ENCODE assay signal across 12 cellular contexts in the genomic region with DNA sequence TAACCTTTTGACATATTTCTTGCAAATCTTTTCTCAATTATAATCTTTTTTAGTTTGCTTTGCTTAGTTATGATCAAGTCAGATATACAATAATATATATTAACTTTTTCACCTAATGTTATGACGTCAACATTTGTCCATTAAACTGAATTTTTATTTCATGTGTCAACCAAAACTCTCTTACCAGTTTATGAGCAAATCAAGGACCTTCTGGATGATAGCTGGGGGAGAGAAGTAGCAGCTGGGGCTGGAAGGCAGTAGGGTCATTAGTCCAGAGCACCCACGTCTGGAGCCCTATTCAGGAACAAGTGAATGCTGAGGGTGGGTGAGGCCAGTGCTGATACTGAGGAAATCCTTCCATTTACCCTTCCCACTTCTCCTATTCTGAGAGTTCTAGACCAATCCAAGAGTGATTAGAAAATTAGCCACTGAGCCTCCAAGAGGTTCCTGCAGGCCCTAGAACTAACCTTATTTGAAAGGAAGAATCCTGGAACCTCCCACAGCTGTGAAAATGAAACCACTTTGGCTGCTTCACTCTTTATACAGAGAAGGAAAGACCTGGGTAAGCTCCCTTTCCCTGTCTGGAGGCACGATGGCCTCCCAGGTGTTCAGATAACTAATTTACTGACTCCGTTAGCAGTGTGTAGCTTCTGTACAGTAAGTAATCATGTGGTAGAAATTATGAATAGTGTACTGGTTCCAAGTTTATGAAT. TPM values are rescaled to one million over a fixed set of nuclear protein-coding genes. Genes with fewer than 3 reads are reported as not detected.
DNase-seq lines count a peak whose midpoint lies in the region; TF ChIP-seq lines count a peak whose summit lies in the region.
"Had no signal": no experiment of that assay in that cellular context is flagged by ENCODE, and none has a peak within 500 bp of the region (broad histone marks: within the 10 kb centered on the region; RNA-seq: fewer than 3 reads in every experiment).

No MANE protein-coding gene starts in this region.

- no TSS peak for BruUV-seq in PC-9 (replicated peaks; lab: Mats Ljungman, UMichigan)

- CTCF ChIA-PET in PC-9 (lab: Charles Lee), result interaction anchor here (0.7 kb wide), 1 partner anchor 43 kb away, joined by 3 read pairs; no protein-coding TSS in a partner anchor

- TF ChIP-seq CTCF in PC-9 (conservative IDR thresholded peaks at IDR 0.05), result no peak
- no peak for TF ChIP-seq CTCF in mesothelial cell of epicardium (IDR thresholded peaks at IDR 0.05; ENCODE audit: unreplicated experiment)
- TF ChIP-seq CTCF in tibial artery (IDR thresholded peaks at IDR 0.05), result no peak

- no peaks in the 10 kb centered on the region for H3K27me3 ChIP-seq in PC-9 (ENCODE audit: insufficient read depth, low read depth)
- H3K27me3 ChIP-seq in endocrine pancreas (ENCODE audit: control insufficient read depth, insufficient read depth, low read length), result no peaks in the 10 kb centered on the region
- H3K27me3 ChIP-seq in tibial artery, result no peaks in the 10 kb centered on the region

- H3K9me3 ChIP-seq in PC-9 (ENCODE audit: insufficient read depth, low read depth), result no peaks in the 10 kb centered on the region
- no peaks in the 10 kb centered on the region for H3K9me3 ChIP-seq in endocrine pancreas (ENCODE audit: control insufficient read depth, low read length)
- H3K9me3 ChIP-seq in tibial artery, result no peaks in the 10 kb centered on the region

- H3F3A ChIP-seq in PC-9 (ENCODE audit: insufficient read depth, low read depth), result peaks cover 44% of the 10 kb centered on the region

- H3K4me1 Mint-ChIP-seq in mesothelial cell of epicardium, result peaks cover 71% of the 10 kb centered on the region

- no peak overlapping the region for H3K4me3 Mint-ChIP-seq in mesothelial cell of epicardium

- H3K36me3 ChIP-seq in PC-9 (ENCODE audit: low read depth) (peaks cover 8% of the 10 kb centered on the region; the same call in 1 of the 2 replicates), endocrine pancreas (ENCODE audit: control insufficient read depth, insufficient read depth, low read length) (no peaks in the 10 kb centered on the region), tibial artery (no peaks in the 10 kb centered on the region)

- no peaks in the 10 kb centered on the region for H3K27me3 Mint-ChIP-seq in mesothelial cell of epicardium (ENCODE audit: low read depth)

- H3K4me1 ChIP-seq in PC-9 (replicated peaks; ENCODE audit: insufficient read depth), result peaks cover 59% of the 10 kb centered on the region
- no peaks in the 10 kb centered on the region for H3K4me1 ChIP-seq in endocrine pancreas (ENCODE audit: control insufficient read depth, insufficient read depth, low read length)
- peaks cover 0 to 80% (median 53%) of the 10 kb centered on the region in 4 donors for H3K4me1 ChIP-seq in tibial artery

- H3K27ac ChIP-seq in PC-9 (peak overlapping the region; percentile 88), tibial artery (peak overlapping the region; percentile 60 to 61)

- peaks cover 65% of the 10 kb centered on the region for H3K79me2 ChIP-seq in PC-9 (ENCODE audit: low read depth)

- DNase-seq in PC-9 (no peak), mesothelial cell of epicardium (ENCODE audit: low spot score in 2 of 2, unreplicated experiment in 2 of 2) (no peak), tibial artery (no peak), NCI-H1436 treated with DMSO at 0.1 percent for 48 hours (lab: John Stamatoyannopoulos, UW) (no peak), NCI-H187 (lab: John Stamatoyannopoulos, UW) (no peak), anterior cingulate cortex (lab: John Stamatoyannopoulos, UW) (no peak), NCI-H446 (lab: John Stamatoyannopoulos, UW) (no peak)
- DNase-seq: activated CD8-positive, alpha-beta memory T cell treated with anti-CD3 and anti-CD28 coated beads for 24 hours; mesendoderm; NCI-H345 had no signal

- H3K4me3 ChIP-seq in PC-9 (peak overlapping the region; percentile 16; the same call in 1 of the 2 replicates), endocrine pancreas (ENCODE audit: control insufficient read depth, insufficient read depth, low read length) (peak overlapping the region; percentile 41), tibial artery (no peak overlapping the region)
- H3K4me3 ChIP-seq: K562 had no signal

- no peaks in the 10 kb centered on the region for H3K9me2 ChIP-seq in PC-9 (ENCODE audit: insufficient read depth)

- H3K9me3 Mint-ChIP-seq in mesothelial cell of epicardium, result no peaks in the 10 kb centered on the region

- no peak overlapping the region for H3K9ac ChIP-seq in endocrine pancreas (ENCODE audit: control insufficient read depth, insufficient read depth, low read length)

- no peaks in the 10 kb centered on the region for H4K20me1 ChIP-seq in PC-9 (ENCODE audit: insufficient read depth)

- H3K36me3 Mint-ChIP-seq in mesothelial cell of epicardium, result peaks cover 2% of the 10 kb centered on the region

- POLR2A ChIA-PET in PC-9 (lab: Charles Lee; ENCODE audit: unreplicated experiment), result interaction anchor here (0.6 to 1.6 kb wide), 3 partner anchors 8 to 41 kb away, joined by 3 to 25 read pairs (median 5); no protein-coding TSS in a partner anchor

- H3K27ac Mint-ChIP-seq in mesothelial cell of epicardium, result peak overlapping the region; percentile 91

- intact Hi-C loops in PC-9 (cut with micrococcal nuclease; ENCODE audit: unreplicated experiment), result loop anchor here (10.0 kb wide), 1 partner anchor 1200 kb away; no protein-coding TSS in a partner anchor
- intact Hi-C loops in tibial artery (cut with DNase I; ENCODE audit: low total_unique reads), result no loop called here

- no peak overlapping the region for H2AFZ ChIP-seq in PC-9

- H3K4me2 ChIP-seq in PC-9, result peak overlapping the region; percentile 84

RNA-seq across cellular contexts. Expression of a gene that starts 46.2 kb away (rescaled TPM):
- total RNA-seq in PC-9 (2021) (14.1 and 14.7 TPM in 2 replicates), mesothelial cell of epicardium (15.3 to 16.7 TPM (median 16.4 TPM) in 3 replicates)

Comparison
In these comparisons a context has a peak if more than half of its experiments do, and no peak if none do; other contexts are left out.
1. H3K4me3 ChIP-seq: peak in PC-9 (single experiment) and endocrine pancreas (single experiment); none in tibial artery (0 of 2).